In the genomic region with DNA sequence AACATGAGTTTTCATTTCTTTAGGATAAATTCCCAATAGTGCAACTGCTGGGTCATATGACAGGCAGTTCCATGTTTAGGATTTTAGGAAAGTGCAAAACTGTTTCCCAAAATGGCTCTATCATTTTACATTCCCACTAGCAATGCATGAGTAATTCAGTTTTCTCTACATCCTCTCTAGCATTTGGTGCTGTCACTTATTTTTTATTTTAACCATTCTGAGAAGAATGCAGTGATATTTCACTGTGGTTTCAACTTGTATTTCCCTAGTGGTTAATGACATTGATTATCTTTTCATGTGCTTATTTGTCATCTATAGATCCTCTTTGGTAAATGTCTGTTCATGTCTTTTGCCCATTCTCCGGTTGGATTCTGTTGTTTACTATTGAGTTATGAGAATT, we compare ENCODE assay signal across 16 cellular contexts.
"Had no signal": no experiment of that assay in that cellular context is flagged by ENCODE, and none has a peak within 500 bp of the region (broad histone marks: within the 10 kb centered on the region; RNA-seq: fewer than 3 reads in every experiment).

No MANE protein-coding gene starts in this region.

- DNase-seq: dermis blood vessel endothelial cell; dorsolateral prefrontal cortex; effector CD4-positive, alpha-beta T cell; effector memory CD4-positive, alpha-beta T cell; glutamatergic neuron; head of caudate nucleus; heart right ventricle; hippocampal formation; left cardiac atrium; left lung; left ventricle myocardium superior; lower lobe of right lung; mesenchymal stem cell; mucosa of descending colon; naive thymus-derived CD4-positive, alpha-beta T cell had no signal

- H3K27me3 Mint-ChIP-seq: naive thymus-derived CD4-positive, alpha-beta T cell had no signal

- H3K27ac Mint-ChIP-seq: mesothelial cell of epicardium had no signal

- ATAC-seq: heart right ventricle; left lung; left ventricle myocardium superior; lower lobe of right lung; mucosa of descending colon; naive thymus-derived CD4-positive, alpha-beta T cell had no signal

- H3K4me3 Mint-ChIP-seq: mesothelial cell of epicardium; naive thymus-derived CD4-positive, alpha-beta T cell had no signal
